In genomic region chr14:78519863-78520262, GRCh38 we compare ENCODE assay signal across 11 cellular contexts.
DNase-seq lines count a peak whose midpoint lies in the region; ATAC-seq and TF ChIP-seq lines count a peak whose summit lies in the region.
"Had no signal": no experiment of that assay in that cellular context is flagged by ENCODE, and none has a peak within 500 bp of the region (broad histone marks: within the 10 kb centered on the region; RNA-seq: fewer than 3 reads in every experiment).

No MANE protein-coding gene starts in this region.

- H3K36me3 Mint-ChIP-seq in Calu3 (ENCODE audit: insufficient read depth, unreplicated experiment), result no peaks in the 10 kb centered on the region
- H3K36me3 Mint-ChIP-seq in activated naive CD8-positive, alpha-beta T cell treated with anti-CD3 and anti-CD28 coated beads for 36 hours, result no peaks in the 10 kb centered on the region
- H3K36me3 Mint-ChIP-seq: naive thymus-derived CD8-positive, alpha-beta T cell had no signal

- no peak overlapping the region for H3K27ac Mint-ChIP-seq in Calu3 (ENCODE audit: unreplicated experiment)
- no peak overlapping the region for H3K27ac Mint-ChIP-seq in activated naive CD8-positive, alpha-beta T cell treated with anti-CD3 and anti-CD28 coated beads for 36 hours
- H3K27ac Mint-ChIP-seq: dendritic cell treated with granulocyte-macrophage colony-stimulating factor and Interleukin-4, amounts not matched to agents 40 ng/mL and 50 ng/mL, for 4 days; naive thymus-derived CD8-positive, alpha-beta T cell; T-helper 1 cell treated with Interleukin-12 subunit alpha and Interleukin-12 subunit beta and Interleukin-4 antibody, amounts not matched to agents 30 μg/mL and 1 μg/mL, for 36 hours had no signal

- ATAC-seq in HG02852 (IDR thresholded peaks at IDR 0.05; ENCODE audit: unreplicated experiment), result no peak
- ATAC-seq: naive thymus-derived CD8-positive, alpha-beta T cell had no signal

- H3K9me3 Mint-ChIP-seq in Calu3 (ENCODE audit: low read depth, unreplicated experiment), result peaks cover 2% of the 10 kb centered on the region
- peaks cover 2% of the 10 kb centered on the region for H3K9me3 Mint-ChIP-seq in activated naive CD8-positive, alpha-beta T cell treated with anti-CD3 and anti-CD28 coated beads for 36 hours
- H3K9me3 Mint-ChIP-seq: dendritic cell treated with granulocyte-macrophage colony-stimulating factor and Interleukin-4, amounts not matched to agents 40 ng/mL and 50 ng/mL, for 4 days; T-helper 1 cell treated with Interleukin-12 subunit alpha and Interleukin-12 subunit beta and Interleukin-4 antibody, amounts not matched to agents 30 μg/mL and 1 μg/mL, for 36 hours had no signal

- intact Hi-C loops in Calu3 (cut with micrococcal nuclease; ENCODE audit: unreplicated experiment), result no loop called here

- no TSS peak for BruUV-seq in Calu3 (replicated peaks; lab: Mats Ljungman, UMichigan)

- no peak for TF ChIP-seq CTCF in Calu3 (IDR thresholded peaks at IDR 0.05; ENCODE audit: unreplicated experiment)
- TF ChIP-seq CTCF in coronary artery (IDR thresholded peaks at IDR 0.05), result no peak

- no peak overlapping the region for H3K4me3 ChIP-seq in coronary artery

- H3K27ac ChIP-seq in coronary artery, result no peak overlapping the region

- DNase-seq in Calu3, result peak; percentile 38
- peak; percentile 18 for DNase-seq in HEK293T (ENCODE audit: extremely low spot score)
- peak; percentile 3 for DNase-seq in activated naive CD8-positive, alpha-beta T cell treated with anti-CD3 and anti-CD28 coated beads for 36 hours
- DNase-seq in iris pigment epithelial cell (ENCODE audit: low read depth), result peak; percentile 0
- no peak for DNase-seq in GF-D8 (lab: John Stamatoyannopoulos, UW)
- DNase-seq in NCI-H510A treated with DMSO at 0.1 percent for 48 hours (lab: John Stamatoyannopoulos, UW), result no peak
- DNase-seq in coronary artery (ENCODE audit: low spot score), result no peak

- H3K4me3 Mint-ChIP-seq in Calu3 (ENCODE audit: low read depth, unreplicated experiment), result no peak overlapping the region
- no peak overlapping the region for H3K4me3 Mint-ChIP-seq in activated naive CD8-positive, alpha-beta T cell treated with anti-CD3 and anti-CD28 coated beads for 36 hours
- H3K4me3 Mint-ChIP-seq: dendritic cell treated with granulocyte-macrophage colony-stimulating factor and Interleukin-4, amounts not matched to agents 40 ng/mL and 50 ng/mL, for 4 days; naive thymus-derived CD8-positive, alpha-beta T cell; T-helper 1 cell treated with Interleukin-12 subunit alpha and Interleukin-12 subunit beta and Interleukin-4 antibody, amounts not matched to agents 30 μg/mL and 1 μg/mL, for 36 hours had no signal

- H3K27me3 Mint-ChIP-seq in Calu3 (ENCODE audit: unreplicated experiment), result peaks cover 13% of the 10 kb centered on the region
- H3K27me3 Mint-ChIP-seq in activated naive CD8-positive, alpha-beta T cell treated with anti-CD3 and anti-CD28 coated beads for 36 hours, result no peaks in the 10 kb centered on the region
- H3K27me3 Mint-ChIP-seq: dendritic cell treated with granulocyte-macrophage colony-stimulating factor and Interleukin-4, amounts not matched to agents 40 ng/mL and 50 ng/mL, for 4 days had no signal

- CTCF ChIA-PET in Calu3 (lab: Charles Lee), result no interaction called here
- CTCF ChIA-PET in HEK293T (lab: Yijun Ruan, JAX), result no interaction called here

- POLR2A ChIA-PET in HEK293T (lab: Yijun Ruan, JAX), result no interaction called here

- no peaks in the 10 kb centered on the region for H3K4me1 Mint-ChIP-seq in Calu3 (ENCODE audit: low read depth, unreplicated experiment)
- H3K4me1 Mint-ChIP-seq in activated naive CD8-positive, alpha-beta T cell treated with anti-CD3 and anti-CD28 coated beads for 36 hours, result no peaks in the 10 kb centered on the region
- H3K4me1 Mint-ChIP-seq: naive thymus-derived CD8-positive, alpha-beta T cell had no signal

TF ChIP-seq in HEK293T, 16 proteins besides CTCF, POLR2A, EP300 and RAD21:
- TF ChIP-seq BHLHE40 (IDR thresholded peaks at IDR 0.05; ENCODE audit: borderline replicate concordance) (no peak), FOXA1 (IDR thresholded peaks at IDR 0.05) (no peak), L3MBTL2 (conservative IDR thresholded peaks at IDR 0.05) (no peak), CTBP1 (IDR thresholded peaks at IDR 0.05; ENCODE audit: borderline replicate concordance) (no peak), LEF1 (IDR thresholded peaks at IDR 0.05; ENCODE audit: borderline replicate concordance) (no peak), ZNF384 (IDR thresholded peaks at IDR 0.05) (no peak), HDGF (IDR thresholded peaks at IDR 0.05; ENCODE audit: borderline replicate concordance) (no peak), PKNOX1 (IDR thresholded peaks at IDR 0.05) (no peak), FOXM1 (IDR thresholded peaks at IDR 0.05; ENCODE audit: borderline replicate concordance) (no peak), FOXK2 (IDR thresholded peaks at IDR 0.05) (no peak), TARDBP (IDR thresholded peaks at IDR 0.05) (no peak), SUZ12 (IDR thresholded peaks at IDR 0.05) (no peak), ARNT (IDR thresholded peaks at IDR 0.05) (no peak)

Comparison
In these comparisons a context has a peak if more than half of its experiments do, and no peak if none do; other contexts are left out.
1. DNase-seq: peak in Calu3 (single experiment), HEK293T (single experiment), activated naive CD8-positive, alpha-beta T cell treated with anti-CD3 and anti-CD28 coated beads for 36 hours (single experiment) and iris pigment epithelial cell (single experiment); none in GF-D8 (single experiment), NCI-H510A treated with DMSO at 0.1 percent for 48 hours (single experiment) and coronary artery (single experiment).